10 cellular contexts compared by ENCODE assay signal in the genomic region with DNA sequence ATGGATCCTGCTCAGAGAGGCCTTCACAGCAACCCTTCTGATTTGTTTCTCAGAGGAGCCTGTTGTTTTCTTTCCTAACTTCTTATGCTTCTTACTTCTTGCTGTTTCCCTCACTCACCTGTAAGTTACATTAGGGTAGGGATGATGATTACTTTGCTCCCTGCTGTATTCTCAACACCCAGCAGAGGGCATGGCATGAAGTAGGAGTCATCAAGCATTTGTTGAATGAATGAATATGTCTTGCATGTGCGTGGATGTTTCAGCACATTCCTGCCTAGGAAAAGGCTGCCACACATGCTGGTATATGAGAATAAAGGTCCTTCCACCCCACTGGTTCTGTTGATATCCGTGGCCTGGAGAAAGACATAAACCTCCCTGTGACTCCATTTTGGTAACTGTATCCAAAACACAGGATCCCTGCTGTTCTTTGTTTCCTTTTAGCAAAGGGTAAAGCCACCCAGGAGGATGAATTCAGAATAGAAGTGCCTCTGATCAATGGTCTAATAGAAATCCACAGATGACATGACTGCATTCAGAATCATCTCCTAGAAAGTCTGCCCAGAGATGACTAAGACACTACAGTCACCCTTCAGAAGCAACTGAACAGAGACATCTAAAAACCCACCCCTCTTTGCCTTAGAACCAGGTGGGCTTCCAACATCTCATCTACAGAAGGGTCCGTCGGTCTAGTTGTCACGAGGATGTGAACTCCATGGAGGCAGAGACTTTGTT.
A peak's percentile ranks its signal among the peaks of the same experiment; 100 is the strongest.
DNase-seq lines count a peak whose midpoint lies in the region; ATAC-seq, FAIRE-seq and TF ChIP-seq lines count a peak whose summit lies in the region.
"Had no signal": no experiment of that assay in that cellular context is flagged by ENCODE, and none has a peak within 500 bp of the region (broad histone marks: within the 10 kb centered on the region; RNA-seq: fewer than 3 reads in every experiment).

No MANE protein-coding gene starts in this region.

- no peak overlapping the region for H3K27ac ChIP-seq in osteoblast (ENCODE audit: low read depth, low read length)
- H3K27ac ChIP-seq: BLaER1 had no signal

- no peak overlapping the region for H3K4me2 ChIP-seq in osteoblast (ENCODE audit: insufficient read depth, low read length)
- H3K4me2 ChIP-seq: BLaER1 had no signal

- H3K9me3 ChIP-seq in osteoblast (ENCODE audit: low read depth, low read length), result no peaks in the 10 kb centered on the region
- H3K9me3 ChIP-seq: BLaER1 had no signal

- H2AFZ ChIP-seq in osteoblast (ENCODE audit: low read length), result no peak overlapping the region

- ATAC-seq in omental fat pad (ENCODE audit: low FRiP score), result no peak

- no peaks in the 10 kb centered on the region for H3K27me3 ChIP-seq in bronchial epithelial cell (ENCODE audit: control insufficient read depth, insufficient read depth, low read length)
- H3K27me3 ChIP-seq in osteoblast (ENCODE audit: insufficient read depth, low read length), result no peaks in the 10 kb centered on the region
- H3K27me3 ChIP-seq: BLaER1 had no signal

- peak; percentile 79 for FAIRE-seq in bronchial epithelial cell (lab: Jason Lieb, UNC)

- H3K4me1 ChIP-seq in osteoblast (ENCODE audit: insufficient read depth, low read length), result no peaks in the 10 kb centered on the region

- peak; percentile 38 for DNase-seq in NCI-H1694 treated with DMSO at 0.1 percent for 48 hours (lab: John Stamatoyannopoulos, UW)
- no peak for DNase-seq in NCI-H1694 (lab: John Stamatoyannopoulos, UW)
- DNase-seq in Kasumi-1 (lab: John Stamatoyannopoulos, UW), result peak; percentile 8 to 10
- peak; percentile 52 for DNase-seq in bronchial epithelial cell (ENCODE audit: low read depth)
- DNase-seq in osteoblast (ENCODE audit: insufficient read length, low spot score, missing footprints), result peak; percentile 87
- no peak for DNase-seq in putamen (ENCODE audit: low spot score)
- DNase-seq in dedifferentiated amniotic fluid mesenchymal stem cell (ENCODE audit: extremely low spot score), result no peak
- DNase-seq in omental fat pad (ENCODE audit: low spot score), result no peak
- DNase-seq: activated B cell treated with CpG ODN at 0.5 μM for 24 hours had no signal

- H3K4me3 ChIP-seq in bronchial epithelial cell (ENCODE audit: low read depth, low read length), result no peak overlapping the region
- H3K4me3 ChIP-seq in osteoblast (ENCODE audit: insufficient read depth, low read length), result no peak overlapping the region
- H3K4me3 ChIP-seq: BLaER1 had no signal

- no peaks in the 10 kb centered on the region for H3K79me2 ChIP-seq in osteoblast (ENCODE audit: insufficient read depth, low read length)

- no peaks in the 10 kb centered on the region for H4K20me1 ChIP-seq in osteoblast (ENCODE audit: insufficient read depth, low read length)
- H4K20me1 ChIP-seq: BLaER1 had no signal

- TF ChIP-seq CTCF in bronchial epithelial cell (IDR thresholded peaks at IDR 0.05; ENCODE audit: insufficient read depth, low read length, severe bottlenecking) (peak; percentile 55), osteoblast (IDR thresholded peaks at IDR 0.05; ENCODE audit: extremely low read depth, low read depth, low read length) (peak; percentile 42), omental fat pad (IDR thresholded peaks at IDR 0.05) (no peak)

- no peaks in the 10 kb centered on the region for H3K36me3 ChIP-seq in bronchial epithelial cell (ENCODE audit: control insufficient read depth, insufficient read depth, low read length)
- no peaks in the 10 kb centered on the region for H3K36me3 ChIP-seq in osteoblast (ENCODE audit: insufficient read depth, low read length)
- H3K36me3 ChIP-seq: BLaER1 had no signal

Comparison
In these comparisons a context has a peak if more than half of its experiments do, and no peak if none do; other contexts are left out.
1. DNase-seq: peak in NCI-H1694 treated with DMSO at 0.1 percent for 48 hours (single experiment), Kasumi-1 (2 of 2), bronchial epithelial cell (single experiment) and osteoblast (single experiment); none in NCI-H1694 (single experiment), putamen (single experiment), dedifferentiated amniotic fluid mesenchymal stem cell (single experiment) and omental fat pad (single experiment).
2. CTCF ChIP-seq: peak in bronchial epithelial cell (single experiment) and osteoblast (single experiment); none in omental fat pad (0 of 3).